9 cellular contexts compared by ENCODE assay signal in the genomic region with DNA sequence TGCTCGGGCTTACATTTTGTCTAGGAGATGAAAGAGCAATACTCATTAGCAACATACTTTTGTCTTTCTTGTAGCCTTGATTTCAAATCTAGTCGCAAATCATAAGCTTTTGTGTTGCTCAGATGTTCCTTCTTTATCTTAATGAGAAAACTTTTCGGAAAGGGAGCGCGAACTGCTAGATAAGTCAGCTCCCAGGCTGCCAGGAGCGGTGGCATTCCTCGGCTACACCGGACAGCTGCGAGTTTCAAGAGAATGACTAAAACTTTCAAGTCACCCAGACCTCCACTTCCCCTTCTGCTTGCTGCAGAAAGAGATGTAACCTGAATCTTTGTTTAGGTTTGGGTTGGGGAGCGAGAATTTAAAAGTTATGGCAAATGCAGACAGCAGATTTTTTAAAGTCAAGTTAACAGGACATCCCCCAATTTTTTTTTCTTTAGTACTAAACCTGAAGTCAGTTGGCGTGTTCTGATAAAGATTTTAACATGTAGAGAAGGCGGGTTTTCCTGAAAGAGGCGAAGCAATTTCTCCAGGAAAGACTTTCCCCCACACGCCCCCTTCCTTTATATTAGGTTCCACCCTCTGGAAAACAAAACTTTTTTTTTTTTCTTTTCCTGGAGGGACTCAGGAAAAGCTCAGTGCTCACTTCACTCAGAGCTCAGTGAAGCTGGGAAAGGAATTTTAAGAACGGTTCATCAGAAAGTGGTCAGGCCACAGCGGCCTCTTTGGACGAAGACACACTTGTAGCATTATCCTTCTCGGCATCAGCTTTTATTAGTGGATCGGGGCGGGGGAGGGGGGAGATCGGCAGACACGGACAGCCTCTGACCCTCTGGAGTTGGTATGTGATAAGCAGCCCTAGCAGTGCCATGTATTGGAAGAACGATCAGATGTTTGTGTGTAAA. TPM values are rescaled to one million over a fixed set of nuclear protein-coding genes. Genes with fewer than 3 reads are reported as not detected.
DNase-seq lines count a peak whose midpoint lies in the region; ATAC-seq and TF ChIP-seq lines count a peak whose summit lies in the region.
"Had no signal": no experiment of that assay in that cellular context is flagged by ENCODE, and none has a peak within 500 bp of the region (broad histone marks: within the 10 kb centered on the region; RNA-seq: fewer than 3 reads in every experiment).

LHX8 (plus strand) TSS at position 635 of the 902 bp plus-strand sequence. CDS start 2,227 bp downstream, outside the sequence.

- no peak within 1 kb of the TSS for H3K27ac ChIP-seq in esophagus (ENCODE audit: low read depth in 2 of 2, low read length in 1 of 2)
- H3K27ac ChIP-seq in trophoblast cell (ENCODE audit: low read depth, low read length) = no peak within 1 kb of the TSS

- no peak for DNase-seq in GM06990 (ENCODE audit: extremely low read depth, insufficient read length)
- peak; percentile 55 for DNase-seq in NCI-H82 treated with DMSO at 0.1 percent for 48 hours (lab: John Stamatoyannopoulos, UW; ENCODE audit: unreplicated experiment)
- peak in 1 of 2 donors; percentile 10 for DNase-seq in trophoblast cell
- DNase-seq in HPDE6-E6E7 (ENCODE audit: extremely low spot score) = no peak
- DNase-seq in NCI-H510A treated with DMSO at 0.1 percent for 48 hours (lab: John Stamatoyannopoulos, UW) = no peak
- DNase-seq: SIG-M5 had no signal

- peak within 1 kb of the TSS; percentile 65 for H3K4me2 ChIP-seq in trophoblast cell (ENCODE audit: low read length)

- no peak within 1 kb of the TSS for H3K23ac ChIP-seq in trophoblast cell (ENCODE audit: low read length)

- peaks cover 5% of the 10 kb centered on the region for H3K27me3 ChIP-seq in GM06990 (replicated peaks; ENCODE audit: control insufficient read depth, insufficient read depth, low read length)
- peaks cover 12 to 49% of the 10 kb centered on the region in 2 donors for H3K27me3 ChIP-seq in esophagus (ENCODE audit: control insufficient read depth in 1 of 2, insufficient read depth in 2 of 2, low read length in 2 of 2)
- H3K27me3 ChIP-seq in trophoblast cell (ENCODE audit: insufficient read depth, low read length) = peaks cover 67% of the 10 kb centered on the region

- no peak within 1 kb of the TSS for H3K18ac ChIP-seq in trophoblast cell (ENCODE audit: low read length)

- H2BK12ac ChIP-seq in trophoblast cell (ENCODE audit: low read length) = no peak within 1 kb of the TSS

- H3K36me3 ChIP-seq in GM06990 (ENCODE audit: control insufficient read depth, insufficient read depth, low read length) (no peaks in the 10 kb centered on the region), esophagus (ENCODE audit: control insufficient read depth in 2 of 2, insufficient read depth in 2 of 2, low read length in 1 of 2) (no peaks in the 10 kb centered on the region), trophoblast cell (ENCODE audit: control insufficient read depth in 1 of 2, insufficient read depth in 2 of 2, low read length in 2 of 2) (no peaks in the 10 kb centered on the region)

- H2AK5ac ChIP-seq in trophoblast cell (ENCODE audit: low read length) = no peak within 1 kb of the TSS

- no peak within 1 kb of the TSS for H2BK120ac ChIP-seq in trophoblast cell (ENCODE audit: insufficient read depth, low read length, poor library complexity)

- TF ChIP-seq CTCF in GM06990 (IDR thresholded peaks at IDR 0.05; ENCODE audit: insufficient read depth, low read length, poor library complexity, severe bottlenecking) = no peak

- H3K14ac ChIP-seq in trophoblast cell (ENCODE audit: low read length) = peak within 1 kb of the TSS; percentile 6

- H3K79me1 ChIP-seq in trophoblast cell (ENCODE audit: low read length) = no peaks in the 10 kb centered on the region

- H3K4me1 ChIP-seq in esophagus (ENCODE audit: control insufficient read depth in 2 of 2, insufficient read depth in 2 of 2, low read length in 1 of 2) = peaks cover 8% of the 10 kb centered on the region in 2 donors
- peaks cover 15 to 24% of the 10 kb centered on the region in 2 experiments for H3K4me1 ChIP-seq in trophoblast cell (ENCODE audit: control insufficient read depth in 1 of 2, insufficient read depth in 2 of 2, low read length in 2 of 2)

- H4K12ac ChIP-seq in trophoblast cell (ENCODE audit: low read depth, low read length) = no peak within 1 kb of the TSS

- peak within 1 kb of the TSS; percentile 49 for H3K4me3 ChIP-seq in GM06990 (replicated peaks; ENCODE audit: low read depth, low read length)
- peak within 1 kb of the TSS; percentile 26 to 34 for H3K4me3 ChIP-seq in esophagus (ENCODE audit: low read depth in 1 of 2, low read length in 2 of 2)
- peak within 1 kb of the TSS; percentile 30 for H3K4me3 ChIP-seq in trophoblast cell (ENCODE audit: low read depth, low read length)

- ATAC-seq in HG03439 (IDR thresholded peaks at IDR 0.05; ENCODE audit: unreplicated experiment) = no peak
- ATAC-seq in GM21367 (IDR thresholded peaks at IDR 0.05; ENCODE audit: unreplicated experiment) = no peak

- no peak within 1 kb of the TSS for H2BK5ac ChIP-seq in trophoblast cell (ENCODE audit: low read depth, low read length, poor library complexity)

- peak within 1 kb of the TSS; percentile 35 for H2AFZ ChIP-seq in trophoblast cell (ENCODE audit: insufficient read depth, low read length, poor library complexity)

- H4K8ac ChIP-seq in trophoblast cell (ENCODE audit: low read depth, low read length) = no peak within 1 kb of the TSS

- H4K91ac ChIP-seq in trophoblast cell (ENCODE audit: low read depth, low read length) = no peak within 1 kb of the TSS

- no peak within 1 kb of the TSS for H3K4ac ChIP-seq in trophoblast cell (ENCODE audit: low read depth, low read length)

- H3K9me3 ChIP-seq in esophagus (ENCODE audit: control insufficient read depth in 2 of 2, insufficient read depth in 1 of 2, low read depth in 1 of 2, low read length in 1 of 2) (peaks cover 0 to 10% of the 10 kb centered on the region in 2 donors), trophoblast cell (ENCODE audit: insufficient read depth, low read depth, low read length) (peaks cover 9% of the 10 kb centered on the region)

- H3K9ac ChIP-seq in trophoblast cell (ENCODE audit: low read length) = no peak within 1 kb of the TSS

- WGBS in esophagus, 2 donors = 15 to 19% methylated on average over 23 of the region's 23 CpGs
- no CpG with 5 or more reads among the region's 23 CpGs for WGBS in trophoblast cell (ENCODE audit: extremely low coverage, insufficient coverage, insufficient read length)

- H3K79me2 ChIP-seq in trophoblast cell (ENCODE audit: control insufficient read depth, insufficient read depth, low read length, poor library complexity) = no peaks in the 10 kb centered on the region

RNA-seq across cellular contexts. Expression of gene LHX8, which starts in this region (rescaled TPM):
- under 1 TPM; 0.08 to 0.28 TPM for polyA plus RNA-seq in esophagus
- 0.03 and 0.07 TPM in 2 replicates for polyA plus RNA-seq in trophoblast cell (2013)
